In the genomic region with DNA sequence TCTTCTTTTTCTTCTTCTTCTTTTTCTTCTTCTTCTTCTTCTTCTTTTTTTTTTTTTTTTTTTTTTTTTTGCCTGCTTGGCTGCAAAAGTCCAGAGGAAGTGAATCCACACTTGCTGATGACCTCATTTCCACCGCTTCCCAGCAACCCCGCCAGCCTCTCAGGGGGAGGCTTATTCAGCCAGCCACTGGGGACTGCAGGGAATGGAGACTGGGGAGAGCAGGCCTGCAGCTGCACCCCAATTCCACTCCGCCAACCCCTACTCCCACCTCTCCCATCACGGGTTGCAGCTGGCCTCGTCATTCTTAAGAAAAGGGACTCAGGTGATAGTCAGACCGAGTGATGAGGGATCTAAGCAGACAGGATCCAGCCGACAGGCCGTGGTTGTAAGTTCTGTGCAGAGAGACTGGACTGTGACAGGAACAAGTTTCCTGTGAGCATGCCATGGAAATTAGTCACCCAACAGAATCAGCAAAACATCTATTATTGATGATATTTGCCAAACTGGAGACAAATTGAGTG, we compare ENCODE assay signal across 8 cellular contexts. TPM values are rescaled to one million over a fixed set of nuclear protein-coding genes. Genes with fewer than 3 reads are reported as not detected.
DNase-seq lines count a peak whose midpoint lies in the region; ATAC-seq and TF ChIP-seq lines count a peak whose summit lies in the region.

No MANE protein-coding gene starts in this region.

- peak; percentile 15 for ATAC-seq in GM19328 (IDR thresholded peaks at IDR 0.05; ENCODE audit: unreplicated experiment)

- peak; percentile 92 for DNase-seq in HT1080 (ENCODE audit: low read depth)
- no peak for DNase-seq in coronary artery (ENCODE audit: low spot score)
- no peak for DNase-seq in DMS79 (lab: John Stamatoyannopoulos, UW)
- no peak for DNase-seq in erythroblast (lab: John Stamatoyannopoulos, UW)
- DNase-seq in H7 = no peak
- DNase-seq in glutamatergic neuron = no peak

- peaks cover 6% of the 10 kb centered on the region for H3K4me1 Mint-ChIP-seq in glutamatergic neuron (ENCODE audit: low read depth, unreplicated experiment)

- H3K27me3 ChIP-seq in muscle layer of duodenum (ENCODE audit: low read depth, low read length) (no peaks in the 10 kb centered on the region), H7 (ENCODE audit: control insufficient read depth, insufficient read depth, low read length) (no peaks in the 10 kb centered on the region)

- TF ChIP-seq POLR2A in erythroblast (IDR thresholded peaks at IDR 0.05; ENCODE audit: low read length) = no peak

- peak overlapping the region in 1 of 2 donors; percentile 68 for H3K27ac ChIP-seq in coronary artery
- H3K27ac ChIP-seq in muscle layer of duodenum (ENCODE audit: low read length) = peak overlapping the region; percentile 5

- H3K4me1 ChIP-seq in muscle layer of duodenum (ENCODE audit: control insufficient read depth in 1 of 2, insufficient read depth in 2 of 2, low read length in 2 of 2) = peaks cover 0 to 24% of the 10 kb centered on the region in 2 donors

- no peak for TF ChIP-seq CTCF in coronary artery (IDR thresholded peaks at IDR 0.05)
- no peak for TF ChIP-seq CTCF in glutamatergic neuron (IDR thresholded peaks at IDR 0.05; ENCODE audit: partially characterized antibody, unreplicated experiment)

- no peaks in the 10 kb centered on the region for H3K27me3 Mint-ChIP-seq in glutamatergic neuron (ENCODE audit: unreplicated experiment)

- no peaks in the 10 kb centered on the region for H3K36me3 Mint-ChIP-seq in glutamatergic neuron (ENCODE audit: unreplicated experiment)

- no peaks in the 10 kb centered on the region for H3K9me3 ChIP-seq in muscle layer of duodenum (ENCODE audit: control insufficient read depth in 1 of 2, low read length in 2 of 2)

- H3K36me3 ChIP-seq in muscle layer of duodenum (ENCODE audit: control insufficient read depth in 1 of 2, insufficient read depth in 2 of 2, low read length in 2 of 2) (no peaks in the 10 kb centered on the region), H7 (replicated peaks; ENCODE audit: control insufficient read depth, insufficient read depth, low read length) (no peaks in the 10 kb centered on the region)

- H3K4me3 ChIP-seq in coronary artery (peak overlapping the region; percentile 13), muscle layer of duodenum (ENCODE audit: low read depth in 1 of 2, low read length in 2 of 2) (peak overlapping the region in 1 of 2 donors; percentile 32), H7 (ENCODE audit: insufficient read depth, low read depth, low read length) (no peak overlapping the region)

- no peak overlapping the region for H3K27ac Mint-ChIP-seq in glutamatergic neuron (ENCODE audit: unreplicated experiment)

- no peaks in the 10 kb centered on the region for H3K9me3 Mint-ChIP-seq in glutamatergic neuron (ENCODE audit: unreplicated experiment)

- no peak overlapping the region for H3K4me3 Mint-ChIP-seq in glutamatergic neuron (ENCODE audit: unreplicated experiment)

RNA-seq across cellular contexts. Expression of gene QKI, which starts 59.0 kb away (rescaled TPM):
- 98.5 and 125 TPM in 2 replicates for total RNA-seq in HT1080 (2014; rRNA removed; shearing (Covaris generic))
- polyA plus RNA-seq in HT1080 (2015; cell fraction: cytosol; rRNA removed) = 82.7 and 116 TPM in 2 replicates
- 89.5 and 103 TPM in 2 replicates for polyA plus RNA-seq in HT1080 (2015; cell fraction: nucleus; rRNA removed)
- 155 and 200 TPM in 2 replicates for total RNA-seq in H7 (2014; rRNA removed; shearing (Covaris generic))
- 50.5 TPM for total RNA-seq in glutamatergic neuron (ENCODE audit: unreplicated experiment)
